Comparison of ENCODE assay signal across 24 cellular contexts in the genomic region with DNA sequence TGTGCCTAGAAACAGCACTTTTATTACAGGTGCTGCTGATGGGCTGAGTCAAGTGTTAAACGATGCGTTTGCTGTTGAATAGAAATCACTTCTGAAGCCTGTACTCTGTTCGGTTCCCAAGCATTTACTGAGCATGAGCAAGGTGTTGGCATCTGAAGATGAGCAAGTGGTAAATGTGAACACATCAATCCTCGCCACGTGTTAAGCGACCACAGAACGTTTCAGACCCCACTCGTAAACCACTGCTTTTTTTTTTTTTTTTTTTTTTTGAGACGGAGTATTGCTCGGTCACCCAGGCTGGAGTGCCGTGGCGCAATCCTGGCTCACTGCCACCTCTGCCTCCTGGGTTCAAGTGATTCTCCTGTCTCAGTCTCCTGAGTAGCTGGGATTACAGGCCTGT.
A peak's percentile ranks its signal among the peaks of the same experiment; 100 is the strongest.
DNase-seq lines count a peak whose midpoint lies in the region; ATAC-seq, FAIRE-seq and TF ChIP-seq lines count a peak whose summit lies in the region.
"Had no signal": no experiment of that assay in that cellular context is flagged by ENCODE, and none has a peak within 500 bp of the region (broad histone marks: within the 10 kb centered on the region; RNA-seq: fewer than 3 reads in every experiment).

No MANE protein-coding gene starts in this region.

- no peaks in the 10 kb centered on the region for H3K4me1 ChIP-seq in H1 (replicated peaks in 1 of 4; ENCODE audit: control insufficient read depth in 3 of 4, insufficient read depth in 4 of 4, low read length in 3 of 4)

- H2AFZ ChIP-seq in H1 (ENCODE audit: low read length), result 0 out of 2 replicates have a peak overlapping the region, but pooled peaks have one; percentile 13

- H2BK120ac ChIP-seq in H1 (replicated peaks; ENCODE audit: low read depth, low read length), result no peak overlapping the region

- DNase-seq in stimulated activated naive CD8-positive, alpha-beta T cell treated with anti-CD3 and anti-CD28 coated beads, Interleukin-15, Interleukin-2, amounts not matched to agents 100 U/mL and 50 U/mL, for 24 hours, result no peak
- no peak for DNase-seq in stimulated activated naive CD8-positive, alpha-beta T cell treated with anti-CD3 and anti-CD28 coated beads, Interleukin-15, amount 100 ng/mL, for 72 hours
- DNase-seq in MV-4-11 (lab: John Stamatoyannopoulos, UW), result peak; percentile 19
- DNase-seq in H1 (ENCODE audit: low read depth in 1 of 2, low spot score in 2 of 2), result no peak
- DNase-seq in HK-2 (ENCODE audit: unreplicated experiment), result no peak
- no peak for DNase-seq in omental fat pad (ENCODE audit: low spot score)
- DNase-seq in stimulated activated CD4-positive, alpha-beta T cell treated with anti-CD3 and anti-CD28 coated beads, Interleukin-4, amount 100 ng/mL, for 1 hour, result no peak
- DNase-seq: C1 segment of cervical spinal cord; CD4-positive, alpha-beta memory T cell; COR-L47; DMS53; GF-D8; H7; NCI-H1092 treated with DMSO at 0.1 percent for 48 hours; NCI-H446 treated with DMSO at 0.1 percent for 48 hours; NCI-H526; NCI-H82; SHP77; T-cell had no signal

- WGBS in H1 (ENCODE audit: extremely low coverage in 1 of 2, insufficient coverage in 1 of 2, insufficient read length in 1 of 2, insufficient replicate concordance in 2 of 2, low coverage in 1 of 2, low lambda C conversion rate in 2 of 2, missing lambda C conversion rate in 1 of 2), 2 experiments, result 93% methylated on average over 8 of the region's 12 CpGs; no CpG with 5 or more reads in 1 of the 2 experiments

- no peak overlapping the region for H3K9ac ChIP-seq in H1 (replicated peaks in 1 of 4; ENCODE audit: extremely low read depth in 1 of 4, low read depth in 3 of 4, low read length in 3 of 4)

- no peak overlapping the region for H3K23ac ChIP-seq in H1 (ENCODE audit: insufficient read length)

- no peak overlapping the region for H3K18ac ChIP-seq in H1 (ENCODE audit: extremely low read depth, low read length)

- no peaks in the 10 kb centered on the region for H3K4me1 Mint-ChIP-seq in stimulated activated naive CD8-positive, alpha-beta T cell treated with anti-CD3 and anti-CD28 coated beads, Interleukin-15, amount 100 ng/mL, for 72 hours
- H3K4me1 Mint-ChIP-seq: CD4-positive, alpha-beta memory T cell; IgD-negative memory B cell; T-cell had no signal

- H3K4me3 Mint-ChIP-seq in stimulated activated naive CD8-positive, alpha-beta T cell treated with anti-CD3 and anti-CD28 coated beads, Interleukin-15, amount 100 ng/mL, for 72 hours, result no peak overlapping the region
- H3K4me3 Mint-ChIP-seq: CD4-positive, alpha-beta memory T cell; IgD-negative memory B cell; T-cell had no signal

- no peaks in the 10 kb centered on the region for H3K79me2 ChIP-seq in H1 (ENCODE audit: control insufficient read depth in 1 of 2, insufficient read depth in 2 of 2, low read length in 2 of 2)

- TF ChIP-seq EP300 in H1 (IDR thresholded peaks at IDR 0.05; ENCODE audit: borderline replicate concordance in 1 of 2, low read depth in 2 of 2, low read length in 2 of 2), result no peak

- no peak overlapping the region for H4K5ac ChIP-seq in H1 (ENCODE audit: insufficient read length, low read depth, low read length)

- no peak overlapping the region for H4K91ac ChIP-seq in H1 (replicated peaks; ENCODE audit: insufficient read length, low read length)

- H3K27ac ChIP-seq in H1 (ENCODE audit: low read depth, low read length), result no peak overlapping the region
- H3K27ac ChIP-seq: RWPE1 had no signal

- H3K27me3 ChIP-seq in H1 (replicated peaks in 1 of 4; ENCODE audit: control insufficient read depth in 3 of 4, extremely low read depth in 1 of 4, insufficient read depth in 3 of 4, low read length in 3 of 4), result no peaks in the 10 kb centered on the region

- no peak overlapping the region for H2AK5ac ChIP-seq in H1 (ENCODE audit: low read depth, low read length)

- H3K27ac Mint-ChIP-seq in stimulated activated naive CD8-positive, alpha-beta T cell treated with anti-CD3 and anti-CD28 coated beads, Interleukin-15, amount 100 ng/mL, for 72 hours, result no peak overlapping the region
- H3K27ac Mint-ChIP-seq: CD4-positive, alpha-beta memory T cell; IgD-negative memory B cell; T-cell had no signal

- H3K27me3 Mint-ChIP-seq in stimulated activated naive CD8-positive, alpha-beta T cell treated with anti-CD3 and anti-CD28 coated beads, Interleukin-15, amount 100 ng/mL, for 72 hours, result no peaks in the 10 kb centered on the region

- TF ChIP-seq POLR2A in H1 (IDR thresholded peaks at IDR 0.05; ENCODE audit: control extremely low read depth in 1 of 2, low read depth in 2 of 2, low read length in 2 of 2), result no peak

- no peak overlapping the region for H3K4me2 ChIP-seq in H1 (ENCODE audit: insufficient read depth in 1 of 2, low read depth in 2 of 2, low read length in 2 of 2)

- H3K23me2 ChIP-seq in H1 (ENCODE audit: low read depth, low read length), result no peaks in the 10 kb centered on the region

- peak; percentile 49 for ATAC-seq in stimulated activated naive CD8-positive, alpha-beta T cell treated with anti-CD3 and anti-CD28 coated beads, Interleukin-15, Interleukin-2, amounts not matched to agents 100 U/mL and 50 U/mL, for 24 hours
- ATAC-seq in stimulated activated naive CD8-positive, alpha-beta T cell treated with anti-CD3 and anti-CD28 coated beads, Interleukin-15, amount 100 ng/mL, for 72 hours, result no peak
- no peak for ATAC-seq in omental fat pad (ENCODE audit: low FRiP score)
- ATAC-seq: Panc1, T-cell had no signal

- H2BK5ac ChIP-seq in H1 (ENCODE audit: low read depth, low read length), result no peak overlapping the region

- no peaks in the 10 kb centered on the region for H4K20me1 ChIP-seq in H1 (replicated peaks in 1 of 2; ENCODE audit: control insufficient read depth in 1 of 2, insufficient read depth in 2 of 2, low read length in 2 of 2)

- POLR2A ChIA-PET in H1 (lab: Charles Lee; ENCODE audit: partially characterized antibody), result no interaction called here

- no peak overlapping the region for H4K8ac ChIP-seq in H1 (ENCODE audit: extremely low read depth, insufficient read depth, low read length)

- H3K14ac ChIP-seq in H1 (ENCODE audit: insufficient read length), result no peak overlapping the region

- H2BK20ac ChIP-seq in H1 (ENCODE audit: low read length), result no peak overlapping the region

- FAIRE-seq in H1 (lab: Jason Lieb, UNC), result no peak
- FAIRE-seq: GM12891, GM19239 had no signal

- H3K4ac ChIP-seq in H1 (replicated peaks; ENCODE audit: insufficient read length, low read depth, low read length), result no peak overlapping the region

- H3K9me3 ChIP-seq in H1 (ENCODE audit: insufficient read depth in 2 of 2, low read depth in 1 of 2, low read length in 1 of 2), result no peaks in the 10 kb centered on the region

- H3K56ac ChIP-seq in H1 (replicated peaks; ENCODE audit: insufficient read length, low read depth, low read length), result no peak overlapping the region

- peaks cover 0 to 4% of the 10 kb centered on the region in 2 donors for H3K9me3 Mint-ChIP-seq in stimulated activated naive CD8-positive, alpha-beta T cell treated with anti-CD3 and anti-CD28 coated beads, Interleukin-15, amount 100 ng/mL, for 72 hours
- H3K9me3 Mint-ChIP-seq: T-cell had no signal

- no peak for TF ChIP-seq RAD21 in H1 (IDR thresholded peaks at IDR 0.05 in 1 of 2, conservative IDR thresholded peaks at IDR 0.05 in 1 of 2; ENCODE audit: low read depth in 2 of 2, low read length in 2 of 2)

- no peak overlapping the region for H3K4me3 ChIP-seq in H1 (ENCODE audit: extremely low read depth in 1 of 4, insufficient read depth in 2 of 4, low read depth in 3 of 4, low read length in 4 of 4)

- CTCF ChIA-PET in H1 (lab: Charles Lee; ENCODE audit: partially characterized antibody), result no interaction called here

- no peak overlapping the region for H2BK12ac ChIP-seq in H1 (ENCODE audit: low read depth, low read length)

- no peaks in the 10 kb centered on the region for H3K36me3 ChIP-seq in H1 (ENCODE audit: control insufficient read depth in 2 of 4, insufficient read depth in 4 of 4, low read length in 3 of 4)

- H3K79me1 ChIP-seq in H1 (ENCODE audit: low read depth, low read length), result no peaks in the 10 kb centered on the region

- H2BK15ac ChIP-seq in H1 (ENCODE audit: low read length), result no peak overlapping the region

- TF ChIP-seq CTCF in H1 (IDR thresholded peaks at IDR 0.05; ENCODE audit: control extremely low read depth in 1 of 3, insufficient read depth in 1 of 3, low read depth in 1 of 3, low read length in 3 of 3) (no peak), omental fat pad (IDR thresholded peaks at IDR 0.05) (no peak)

TF ChIP-seq in H1, 55 proteins besides CTCF, POLR2A, EP300 and RAD21 (continues in another document):
- no peak for TF ChIP-seq CBX5 (IDR thresholded peaks at IDR 0.05; ENCODE audit: low read depth, low read length)
- TF ChIP-seq CHD1 (IDR thresholded peaks at IDR 0.05; ENCODE audit: low read depth, low read length), result no peak
- no peak for TF ChIP-seq SIRT6 (IDR thresholded peaks at IDR 0.05; ENCODE audit: low read length)
- TF ChIP-seq EZH2 (IDR thresholded peaks at IDR 0.05; ENCODE audit: low read depth, low read length, severe bottlenecking), result no peak
- no peak for TF ChIP-seq YY1 (IDR thresholded peaks at IDR 0.05; ENCODE audit: low read depth, low read length)
- TF ChIP-seq SIX5 (IDR thresholded peaks at IDR 0.05; ENCODE audit: low read depth, low read length), result no peak
- no peak for TF ChIP-seq BCL11A (IDR thresholded peaks at IDR 0.05; ENCODE audit: low read depth in 2 of 2, low read length in 2 of 2)
